In the genomic region with DNA sequence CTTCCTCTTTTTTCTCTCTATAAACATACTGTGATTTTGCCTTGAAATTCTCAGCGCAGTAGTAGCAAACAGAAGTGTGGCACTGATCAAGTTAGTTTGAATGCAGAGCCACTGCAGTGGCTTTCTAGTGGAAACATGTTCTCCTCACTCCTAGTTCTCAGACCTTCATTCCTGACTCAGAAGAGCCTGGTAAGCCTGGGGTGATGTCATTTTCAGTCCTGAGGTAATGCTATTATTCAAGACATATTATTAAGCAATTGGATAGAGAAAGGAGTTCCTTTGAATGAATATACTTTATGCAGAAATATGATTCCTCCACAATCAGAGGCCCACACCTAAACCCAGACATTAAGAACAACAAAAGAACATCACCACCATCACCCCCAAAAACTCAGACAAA, we compare ENCODE assay signal across 12 cellular contexts.
DNase-seq lines count a peak whose midpoint lies in the region; ATAC-seq and TF ChIP-seq lines count a peak whose summit lies in the region.
"Had no signal": no experiment of that assay in that cellular context is flagged by ENCODE, and none has a peak within 500 bp of the region (broad histone marks: within the 10 kb centered on the region; RNA-seq: fewer than 3 reads in every experiment).

No MANE protein-coding gene starts in this region.

- no peaks in the 10 kb centered on the region for H3K36me3 Mint-ChIP-seq in MCF 10A (ENCODE audit: insufficient read depth, unreplicated experiment)
- H3K36me3 Mint-ChIP-seq in WTC11, result no peaks in the 10 kb centered on the region
- no peaks in the 10 kb centered on the region for H3K36me3 Mint-ChIP-seq in activated T-helper 2 cell treated with anti-CD3 and anti-CD28 coated beads, Interferon-gamma antibody, Interleukin-2, Interleukin-4, amounts not matched to agents 10 μg/mL and 5 μg/mL and 100 μg/mL, durations not matched to agents 14 hours and 24 hours and 36 hours (ENCODE audit: low read depth)
- no peaks in the 10 kb centered on the region for H3K36me3 Mint-ChIP-seq in activated CD4-positive, alpha-beta memory T cell treated with anti-CD3 and anti-CD28 coated beads for 36 hours
- H3K36me3 Mint-ChIP-seq: CD4-positive, CD25-positive, alpha-beta regulatory T cell had no signal

- H3K4me3 Mint-ChIP-seq in stimulated activated naive CD8-positive, alpha-beta T cell treated with anti-CD3 and anti-CD28 coated beads, Interleukin-15, amount 100 ng/mL, for 72 hours, result no peak overlapping the region
- no peak overlapping the region for H3K4me3 Mint-ChIP-seq in MCF 10A (ENCODE audit: unreplicated experiment)
- no peak overlapping the region for H3K4me3 Mint-ChIP-seq in WTC11
- no peak overlapping the region for H3K4me3 Mint-ChIP-seq in activated T-helper 2 cell treated with anti-CD3 and anti-CD28 coated beads, Interferon-gamma antibody, Interleukin-2, Interleukin-4, amounts not matched to agents 10 μg/mL and 5 μg/mL and 100 μg/mL, durations not matched to agents 14 hours and 24 hours and 36 hours (ENCODE audit: low read depth)
- no peak overlapping the region for H3K4me3 Mint-ChIP-seq in activated CD4-positive, alpha-beta memory T cell treated with anti-CD3 and anti-CD28 coated beads for 36 hours
- H3K4me3 Mint-ChIP-seq: CD4-positive, CD25-positive, alpha-beta regulatory T cell had no signal

- no peaks in the 10 kb centered on the region for H3K27me3 Mint-ChIP-seq in stimulated activated naive CD8-positive, alpha-beta T cell treated with anti-CD3 and anti-CD28 coated beads, Interleukin-15, amount 100 ng/mL, for 72 hours
- no peaks in the 10 kb centered on the region for H3K27me3 Mint-ChIP-seq in MCF 10A (ENCODE audit: insufficient read depth, unreplicated experiment)
- H3K27me3 Mint-ChIP-seq in WTC11 (ENCODE audit: low read depth), result no peaks in the 10 kb centered on the region
- no peaks in the 10 kb centered on the region for H3K27me3 Mint-ChIP-seq in activated T-helper 2 cell treated with anti-CD3 and anti-CD28 coated beads, Interferon-gamma antibody, Interleukin-2, Interleukin-4, amounts not matched to agents 10 μg/mL and 5 μg/mL and 100 μg/mL, durations not matched to agents 14 hours and 24 hours and 36 hours (ENCODE audit: low read depth)
- H3K27me3 Mint-ChIP-seq in activated CD4-positive, alpha-beta memory T cell treated with anti-CD3 and anti-CD28 coated beads for 36 hours, result no peaks in the 10 kb centered on the region
- H3K27me3 Mint-ChIP-seq: CD4-positive, CD25-positive, alpha-beta regulatory T cell had no signal

- no TSS peak for BruUV-seq in MCF 10A (replicated peaks; lab: Mats Ljungman, UMichigan)

- TF ChIP-seq CTCF in MCF 10A (IDR thresholded peaks at IDR 0.05; ENCODE audit: unreplicated experiment), result no peak
- no peak for TF ChIP-seq CTCF in WTC11 (IDR thresholded peaks at IDR 0.05)

- peak; percentile 55 for ATAC-seq in stimulated activated naive CD8-positive, alpha-beta T cell treated with anti-CD3 and anti-CD28 coated beads, Interleukin-15, Interleukin-2, amounts not matched to agents 100 U/mL and 50 U/mL, for 24 hours
- ATAC-seq in stimulated activated naive CD8-positive, alpha-beta T cell treated with anti-CD3 and anti-CD28 coated beads, Interleukin-15, amount 100 ng/mL, for 72 hours, result no peak
- no peak for ATAC-seq in WTC11

- no peak for DNase-seq in stimulated activated naive CD8-positive, alpha-beta T cell treated with anti-CD3 and anti-CD28 coated beads, Interleukin-15, Interleukin-2, amounts not matched to agents 100 U/mL and 50 U/mL, for 24 hours
- DNase-seq in stimulated activated naive CD8-positive, alpha-beta T cell treated with anti-CD3 and anti-CD28 coated beads, Interleukin-15, amount 100 ng/mL, for 72 hours, result no peak
- DNase-seq in MCF 10A (ENCODE audit: unreplicated experiment) (peak; percentile 87), kidney tubule cell (ENCODE audit: low spot score) (peak; percentile 91), WTC11 (ENCODE audit: low spot score) (no peak)
- no peak for DNase-seq in activated naive CD4-positive, alpha-beta T cell treated with Interleukin-2 at 50 U/mL for 16 hours
- no peak for DNase-seq in activated T-helper 2 cell treated with anti-CD3 and anti-CD28 coated beads, Interferon-gamma antibody, Interleukin-2, Interleukin-4, amounts not matched to agents 10 μg/mL and 5 μg/mL and 100 μg/mL, durations not matched to agents 14 hours and 24 hours and 36 hours (ENCODE audit: low spot score)
- no peak for DNase-seq in activated CD4-positive, alpha-beta memory T cell treated with anti-CD3 and anti-CD28 coated beads for 36 hours
- DNase-seq: activated naive CD4-positive, alpha-beta T cell treated with anti-CD3 and anti-CD28 coated beads, Interleukin-2, amount 50 U/mL, for 16 hours; CD4-positive, CD25-positive, alpha-beta regulatory T cell; MV-4-11; stimulated activated CD4-positive, alpha-beta T cell treated with anti-CD3 and anti-CD28 coated beads, Interleukin-1b, Interleukin-23, amount 100 ng/mL, for 48 hours had no signal

- no peaks in the 10 kb centered on the region for H3K9me3 Mint-ChIP-seq in stimulated activated naive CD8-positive, alpha-beta T cell treated with anti-CD3 and anti-CD28 coated beads, Interleukin-15, amount 100 ng/mL, for 72 hours
- H3K9me3 Mint-ChIP-seq in MCF 10A (ENCODE audit: unreplicated experiment) (no peaks in the 10 kb centered on the region), WTC11 (peaks cover 3% of the 10 kb centered on the region)
- H3K9me3 Mint-ChIP-seq in activated T-helper 2 cell treated with anti-CD3 and anti-CD28 coated beads, Interferon-gamma antibody, Interleukin-2, Interleukin-4, amounts not matched to agents 10 μg/mL and 5 μg/mL and 100 μg/mL, durations not matched to agents 14 hours and 24 hours and 36 hours, result no peaks in the 10 kb centered on the region
- H3K9me3 Mint-ChIP-seq in activated CD4-positive, alpha-beta memory T cell treated with anti-CD3 and anti-CD28 coated beads for 36 hours, result peaks cover 2% of the 10 kb centered on the region

- peaks cover 20% of the 10 kb centered on the region for H3K4me1 Mint-ChIP-seq in stimulated activated naive CD8-positive, alpha-beta T cell treated with anti-CD3 and anti-CD28 coated beads, Interleukin-15, amount 100 ng/mL, for 72 hours
- H3K4me1 Mint-ChIP-seq in MCF 10A (ENCODE audit: insufficient read depth, unreplicated experiment) (peaks cover 21% of the 10 kb centered on the region), WTC11 (peaks cover 11% of the 10 kb centered on the region)
- peaks cover 14% of the 10 kb centered on the region for H3K4me1 Mint-ChIP-seq in activated T-helper 2 cell treated with anti-CD3 and anti-CD28 coated beads, Interferon-gamma antibody, Interleukin-2, Interleukin-4, amounts not matched to agents 10 μg/mL and 5 μg/mL and 100 μg/mL, durations not matched to agents 14 hours and 24 hours and 36 hours (ENCODE audit: low read depth)
- peaks cover 24% of the 10 kb centered on the region for H3K4me1 Mint-ChIP-seq in activated CD4-positive, alpha-beta memory T cell treated with anti-CD3 and anti-CD28 coated beads for 36 hours (ENCODE audit: low read depth)

- intact Hi-C loops in MCF 10A (cut with micrococcal nuclease), result no loop called here
- intact Hi-C loops in activated T-helper 2 cell treated with anti-CD3 and anti-CD28 coated beads, Interferon-gamma antibody, Interleukin-2, Interleukin-4, amounts not matched to agents 10 μg/mL and 5 μg/mL and 100 μg/mL, durations not matched to agents 14 hours and 24 hours and 36 hours (cut with micrococcal nuclease), result no loop called here
- intact Hi-C loops in activated CD4-positive, alpha-beta memory T cell treated with anti-CD3 and anti-CD28 coated beads for 36 hours (cut with micrococcal nuclease), result no loop called here

- POLR2A ChIA-PET in MCF 10A (lab: Yijun Ruan, JAX) (no interaction called here), WTC11 (lab: Charles Lee) (no interaction called here)
- POLR2A ChIA-PET in activated CD4-positive, alpha-beta memory T cell treated with anti-CD3 and anti-CD28 coated beads for 36 hours (lab: Charles Lee), result no interaction called here

- H3K27ac Mint-ChIP-seq in stimulated activated naive CD8-positive, alpha-beta T cell treated with anti-CD3 and anti-CD28 coated beads, Interleukin-15, amount 100 ng/mL, for 72 hours, result no peak overlapping the region
- no peak overlapping the region for H3K27ac Mint-ChIP-seq in MCF 10A (ENCODE audit: low read depth, unreplicated experiment)
- H3K27ac Mint-ChIP-seq in WTC11, result no peak overlapping the region
- no peak overlapping the region for H3K27ac Mint-ChIP-seq in activated T-helper 2 cell treated with anti-CD3 and anti-CD28 coated beads, Interferon-gamma antibody, Interleukin-2, Interleukin-4, amounts not matched to agents 10 μg/mL and 5 μg/mL and 100 μg/mL, durations not matched to agents 14 hours and 24 hours and 36 hours
- H3K27ac Mint-ChIP-seq in activated CD4-positive, alpha-beta memory T cell treated with anti-CD3 and anti-CD28 coated beads for 36 hours, result no peak overlapping the region
- H3K27ac Mint-ChIP-seq: CD4-positive, CD25-positive, alpha-beta regulatory T cell had no signal

- CTCF ChIA-PET in MCF 10A (lab: Yijun Ruan, JAX) (no interaction called here), WTC11 (lab: Charles Lee) (no interaction called here)
- CTCF ChIA-PET in activated CD4-positive, alpha-beta memory T cell treated with anti-CD3 and anti-CD28 coated beads for 36 hours (lab: Charles Lee), result no interaction called here

TF ChIP-seq in WTC11, 78 proteins besides CTCF, POLR2A, EP300 and RAD21 (continues in another document):
- TF ChIP-seq JAZF1 (CRISPR knock-in tag; IDR thresholded peaks at IDR 0.05) (no peak), ESRRA (CRISPR knock-in tag; IDR thresholded peaks at IDR 0.05; ENCODE audit: borderline replicate concordance) (no peak), ZNF263 (CRISPR knock-in tag; IDR thresholded peaks at IDR 0.05; ENCODE audit: low read depth) (no peak)
- TF ChIP-seq, protein P1, sequence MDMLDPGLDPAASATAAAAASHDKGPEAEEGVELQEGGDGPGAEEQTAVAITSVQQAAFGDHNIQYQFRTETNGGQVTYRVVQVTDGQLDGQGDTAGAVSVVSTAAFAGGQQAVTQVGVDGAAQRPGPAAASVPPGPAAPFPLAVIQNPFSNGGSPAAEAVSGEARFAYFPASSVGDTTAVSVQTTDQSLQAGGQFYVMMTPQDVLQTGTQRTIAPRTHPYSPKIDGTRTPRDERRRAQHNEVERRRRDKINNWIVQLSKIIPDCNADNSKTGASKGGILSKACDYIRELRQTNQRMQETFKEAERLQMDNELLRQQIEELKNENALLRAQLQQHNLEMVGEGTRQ (CRISPR knock-in tag; IDR thresholded peaks at IDR 0.05), result no peak

Comparison
In these comparisons a context has a peak if more than half of its experiments do, and no peak if none do; other contexts are left out.
1. DNase-seq: peak in MCF 10A (single experiment) and kidney tubule cell (single experiment); none in stimulated activated naive CD8-positive, alpha-beta T cell treated with anti-CD3 and anti-CD28 coated beads, Interleukin-15, Interleukin-2, amounts not matched to agents 100 U/mL and 50 U/mL, for 24 hours (single experiment), stimulated activated naive CD8-positive, alpha-beta T cell treated with anti-CD3 and anti-CD28 coated beads, Interleukin-15, amount 100 ng/mL, for 72 hours (0 of 2), WTC11 (single experiment), activated naive CD4-positive, alpha-beta T cell treated with Interleukin-2 at 50 U/mL for 16 hours (single experiment), activated T-helper 2 cell treated with anti-CD3 and anti-CD28 coated beads, Interferon-gamma antibody, Interleukin-2, Interleukin-4, amounts not matched to agents 10 μg/mL and 5 μg/mL and 100 μg/mL, durations not matched to agents 14 hours and 24 hours and 36 hours (single experiment) and activated CD4-positive, alpha-beta memory T cell treated with anti-CD3 and anti-CD28 coated beads for 36 hours (single experiment).